1 cellular context compared by ENCODE assay signal in the genomic region with DNA sequence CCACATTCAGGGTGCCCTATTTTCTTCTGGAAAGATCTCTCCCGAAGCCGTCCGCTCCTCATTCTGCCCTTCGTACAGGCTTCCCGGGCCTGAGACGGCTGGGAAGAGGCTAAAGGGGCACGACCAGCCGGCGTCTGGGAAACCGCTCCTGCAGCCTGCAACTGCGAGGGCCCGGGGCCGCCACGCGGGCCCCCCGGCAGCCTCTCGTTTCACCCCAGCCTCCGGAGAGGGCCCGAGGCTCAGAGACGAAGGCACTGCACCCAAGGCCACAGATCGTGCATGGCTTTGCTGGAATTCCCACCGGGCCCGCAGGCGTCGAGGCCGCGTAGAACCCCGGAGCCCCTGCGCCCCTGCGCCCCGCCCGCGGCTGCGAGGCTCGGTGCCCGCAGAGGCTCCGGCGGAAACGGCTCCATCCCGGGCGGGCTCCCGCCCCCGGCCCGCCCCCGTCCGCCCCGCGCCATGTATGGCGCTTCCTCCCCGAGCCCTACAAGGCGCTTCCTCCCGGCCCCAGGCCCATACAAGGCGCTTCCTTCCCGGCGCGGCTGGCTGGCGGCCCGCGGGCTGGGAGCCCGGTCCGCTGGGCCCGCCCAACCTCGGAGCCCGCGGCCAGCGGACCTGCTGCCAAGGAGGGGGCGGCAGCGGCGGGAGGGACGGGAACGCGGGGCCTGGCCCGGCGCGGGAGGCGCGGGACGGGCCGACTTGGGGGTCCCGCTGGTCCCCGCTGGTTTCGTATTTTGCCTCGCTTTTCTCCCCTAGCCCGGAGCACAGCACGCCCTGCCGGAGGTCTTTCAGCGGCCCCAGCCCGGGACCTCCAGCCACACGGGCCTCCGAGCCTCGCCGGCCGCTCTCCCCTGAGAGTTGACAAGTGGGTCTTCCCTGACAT.
TF ChIP-seq lines count a peak whose summit lies in the region.

No MANE protein-coding gene starts in this region.

TF ChIP-seq in HEK293, 187 proteins besides CTCF, POLR2A, EP300 and RAD21 (continued from another document and continues in another):
- TF ChIP-seq ZNF544 (tag by site-specific recombination; IDR thresholded peaks at IDR 0.05) = no peak
- peak; percentile 75; the same call in 1 of the 2 replicates for TF ChIP-seq ZNF561 (tag by site-specific recombination; IDR thresholded peaks at IDR 0.05; ENCODE audit: borderline replicate concordance)
- peak; percentile 100 for TF ChIP-seq ZXDB (tag by site-specific recombination; IDR thresholded peaks at IDR 0.05)
- 0 out of 2 replicates have a peak, but pooled peaks have one; percentile 6 for TF ChIP-seq ZNF423 (tag by site-specific recombination; IDR thresholded peaks at IDR 0.05)
- peak; percentile 67 for TF ChIP-seq ZBTB26 (tag by site-specific recombination; optimal IDR thresholded peaks at IDR 0.05)
- TF ChIP-seq IKZF3 (tag by site-specific recombination; IDR thresholded peaks at IDR 0.05) = peak; percentile 56
- TF ChIP-seq ZNF10 (tag by site-specific recombination; IDR thresholded peaks at IDR 0.05) = peak; percentile 36; the same call in 1 of the 2 replicates
- TF ChIP-seq, protein P1, sequence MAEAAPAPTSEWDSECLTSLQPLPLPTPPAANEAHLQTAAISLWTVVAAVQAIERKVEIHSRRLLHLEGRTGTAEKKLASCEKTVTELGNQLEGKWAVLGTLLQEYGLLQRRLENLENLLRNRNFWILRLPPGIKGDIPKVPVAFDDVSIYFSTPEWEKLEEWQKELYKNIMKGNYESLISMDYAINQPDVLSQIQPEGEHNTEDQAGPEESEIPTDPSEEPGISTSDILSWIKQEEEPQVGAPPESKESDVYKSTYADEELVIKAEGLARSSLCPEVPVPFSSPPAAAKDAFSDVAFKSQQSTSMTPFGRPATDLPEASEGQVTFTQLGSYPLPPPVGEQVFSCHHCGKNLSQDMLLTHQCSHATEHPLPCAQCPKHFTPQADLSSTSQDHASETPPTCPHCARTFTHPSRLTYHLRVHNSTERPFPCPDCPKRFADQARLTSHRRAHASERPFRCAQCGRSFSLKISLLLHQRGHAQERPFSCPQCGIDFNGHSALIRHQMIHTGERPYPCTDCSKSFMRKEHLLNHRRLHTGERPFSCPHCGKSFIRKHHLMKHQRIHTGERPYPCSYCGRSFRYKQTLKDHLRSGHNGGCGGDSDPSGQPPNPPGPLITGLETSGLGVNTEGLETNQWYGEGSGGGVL (tag by site-specific recombination; IDR thresholded peaks at IDR 0.05) = peak; percentile 19; the same call in 1 of the 2 replicates
- TF ChIP-seq ZNF501 (tag by site-specific recombination; IDR thresholded peaks at IDR 0.05) = 0 out of 2 replicates have a peak, but pooled peaks have one; percentile 20
- peak; percentile 70 for TF ChIP-seq GLIS1 (tag by site-specific recombination; IDR thresholded peaks at IDR 0.05)
- TF ChIP-seq ZNF626 (tag by site-specific recombination; IDR thresholded peaks at IDR 0.05) = no peak
- TF ChIP-seq GLI4 (tag by site-specific recombination; IDR thresholded peaks at IDR 0.05) = 0 out of 2 replicates have a peak, but pooled peaks have one; percentile 32
- TF ChIP-seq ZNF76 (tag by site-specific recombination; IDR thresholded peaks at IDR 0.05; ENCODE audit: borderline replicate concordance, low read depth) = peak; percentile 41; the same call in 1 of the 2 replicates
- TF ChIP-seq INSM2 (tag by site-specific recombination; IDR thresholded peaks at IDR 0.05) = 0 out of 2 replicates have a peak, but pooled peaks have one; percentile 11
- 0 out of 2 replicates have a peak, but pooled peaks have one; percentile 40 for TF ChIP-seq ZNF391 (tag by site-specific recombination; IDR thresholded peaks at IDR 0.05; ENCODE audit: borderline replicate concordance, low read depth)
- TF ChIP-seq TCF7L2 (IDR thresholded peaks at IDR 0.05; ENCODE audit: borderline replicate concordance, low read depth, low read length) = no peak
- peak; percentile 68 for TF ChIP-seq ZSCAN30 (tag by site-specific recombination; IDR thresholded peaks at IDR 0.05)
- TF ChIP-seq, protein P2, sequence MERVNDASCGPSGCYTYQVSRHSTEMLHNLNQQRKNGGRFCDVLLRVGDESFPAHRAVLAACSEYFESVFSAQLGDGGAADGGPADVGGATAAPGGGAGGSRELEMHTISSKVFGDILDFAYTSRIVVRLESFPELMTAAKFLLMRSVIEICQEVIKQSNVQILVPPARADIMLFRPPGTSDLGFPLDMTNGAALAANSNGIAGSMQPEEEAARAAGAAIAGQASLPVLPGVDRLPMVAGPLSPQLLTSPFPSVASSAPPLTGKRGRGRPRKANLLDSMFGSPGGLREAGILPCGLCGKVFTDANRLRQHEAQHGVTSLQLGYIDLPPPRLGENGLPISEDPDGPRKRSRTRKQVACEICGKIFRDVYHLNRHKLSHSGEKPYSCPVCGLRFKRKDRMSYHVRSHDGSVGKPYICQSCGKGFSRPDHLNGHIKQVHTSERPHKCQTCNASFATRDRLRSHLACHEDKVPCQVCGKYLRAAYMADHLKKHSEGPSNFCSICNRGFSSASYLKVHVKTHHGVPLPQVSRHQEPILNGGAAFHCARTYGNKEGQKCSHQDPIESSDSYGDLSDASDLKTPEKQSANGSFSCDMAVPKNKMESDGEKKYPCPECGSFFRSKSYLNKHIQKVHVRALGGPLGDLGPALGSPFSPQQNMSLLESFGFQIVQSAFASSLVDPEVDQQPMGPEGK (tag by site-specific recombination; IDR thresholded peaks at IDR 0.05) = peak; percentile 30
- TF ChIP-seq ZNF548 (tag by site-specific recombination; IDR thresholded peaks at IDR 0.05) = no peak
- TF ChIP-seq, protein P3, sequence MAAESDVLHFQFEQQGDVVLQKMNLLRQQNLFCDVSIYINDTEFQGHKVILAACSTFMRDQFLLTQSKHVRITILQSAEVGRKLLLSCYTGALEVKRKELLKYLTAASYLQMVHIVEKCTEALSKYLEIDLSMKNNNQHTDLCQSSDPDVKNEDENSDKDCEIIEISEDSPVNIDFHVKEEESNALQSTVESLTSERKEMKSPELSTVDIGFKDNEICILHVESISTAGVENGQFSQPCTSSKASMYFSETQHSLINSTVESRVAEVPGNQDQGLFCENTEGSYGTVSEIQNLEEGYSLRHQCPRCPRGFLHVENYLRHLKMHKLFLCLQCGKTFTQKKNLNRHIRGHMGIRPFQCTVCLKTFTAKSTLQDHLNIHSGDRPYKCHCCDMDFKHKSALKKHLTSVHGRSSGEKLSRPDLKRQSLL (tag by site-specific recombination; IDR thresholded peaks at IDR 0.05) = peak; percentile 15; the same call in 1 of the 2 replicates
- peak; percentile 62 for TF ChIP-seq ZNF596 (tag by site-specific recombination; IDR thresholded peaks at IDR 0.05)
- no peak for TF ChIP-seq MYNN (tag by site-specific recombination; IDR thresholded peaks at IDR 0.05; ENCODE audit: borderline replicate concordance)
- TF ChIP-seq, protein P4, sequence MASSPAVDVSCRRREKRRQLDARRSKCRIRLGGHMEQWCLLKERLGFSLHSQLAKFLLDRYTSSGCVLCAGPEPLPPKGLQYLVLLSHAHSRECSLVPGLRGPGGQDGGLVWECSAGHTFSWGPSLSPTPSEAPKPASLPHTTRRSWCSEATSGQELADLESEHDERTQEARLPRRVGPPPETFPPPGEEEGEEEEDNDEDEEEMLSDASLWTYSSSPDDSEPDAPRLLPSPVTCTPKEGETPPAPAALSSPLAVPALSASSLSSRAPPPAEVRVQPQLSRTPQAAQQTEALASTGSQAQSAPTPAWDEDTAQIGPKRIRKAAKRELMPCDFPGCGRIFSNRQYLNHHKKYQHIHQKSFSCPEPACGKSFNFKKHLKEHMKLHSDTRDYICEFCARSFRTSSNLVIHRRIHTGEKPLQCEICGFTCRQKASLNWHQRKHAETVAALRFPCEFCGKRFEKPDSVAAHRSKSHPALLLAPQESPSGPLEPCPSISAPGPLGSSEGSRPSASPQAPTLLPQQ (tag by site-specific recombination; IDR thresholded peaks at IDR 0.05) = peak; percentile 22
- 0 out of 2 replicates have a peak, but pooled peaks have one; percentile 11 for TF ChIP-seq SP3 (tag by site-specific recombination; IDR thresholded peaks at IDR 0.05)
- TF ChIP-seq ZNF777 (tag by site-specific recombination; IDR thresholded peaks at IDR 0.05; ENCODE audit: borderline replicate concordance) = 0 out of 2 replicates have a peak, but pooled peaks have one; percentile 72
- TF ChIP-seq ZNF354C (tag by site-specific recombination; IDR thresholded peaks at IDR 0.05; ENCODE audit: borderline replicate concordance, low read depth) = no peak
- TF ChIP-seq ZBTB8A (tag by site-specific recombination; IDR thresholded peaks at IDR 0.05) = peak; percentile 93
- TF ChIP-seq ZNF664 (tag by site-specific recombination; IDR thresholded peaks at IDR 0.05) = no peak
- no peak for TF ChIP-seq ZNF157 (tag by site-specific recombination; IDR thresholded peaks at IDR 0.05)
- TF ChIP-seq, protein P5, sequence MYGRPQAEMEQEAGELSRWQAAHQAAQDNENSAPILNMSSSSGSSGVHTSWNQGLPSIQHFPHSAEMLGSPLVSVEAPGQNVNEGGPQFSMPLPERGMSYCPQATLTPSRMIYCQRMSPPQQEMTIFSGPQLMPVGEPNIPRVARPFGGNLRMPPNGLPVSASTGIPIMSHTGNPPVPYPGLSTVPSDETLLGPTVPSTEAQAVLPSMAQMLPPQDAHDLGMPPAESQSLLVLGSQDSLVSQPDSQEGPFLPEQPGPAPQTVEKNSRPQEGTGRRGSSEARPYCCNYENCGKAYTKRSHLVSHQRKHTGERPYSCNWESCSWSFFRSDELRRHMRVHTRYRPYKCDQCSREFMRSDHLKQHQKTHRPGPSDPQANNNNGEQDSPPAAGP (tag by site-specific recombination; IDR thresholded peaks at IDR 0.05) = peak; percentile 48; the same call in 1 of the 2 replicates
- no peak for TF ChIP-seq BCL11A (tag by site-specific recombination; IDR thresholded peaks at IDR 0.05; ENCODE audit: low read depth)
- peak; percentile 91 for TF ChIP-seq GLIS2 (tag by site-specific recombination; IDR thresholded peaks at IDR 0.05)
- TF ChIP-seq ZSCAN16 (tag by site-specific recombination; IDR thresholded peaks at IDR 0.05) = 0 out of 2 replicates have a peak, but pooled peaks have one; percentile 42
- peak; percentile 37; the same call in 1 of the 2 replicates for TF ChIP-seq ZNF610 (tag by site-specific recombination; IDR thresholded peaks at IDR 0.05; ENCODE audit: borderline replicate concordance)
- no peak for TF ChIP-seq ZNF292 (tag by site-specific recombination; IDR thresholded peaks at IDR 0.05; ENCODE audit: borderline replicate concordance, low read depth)
- no peak for TF ChIP-seq SP7 (tag by site-specific recombination; IDR thresholded peaks at IDR 0.05)
- TF ChIP-seq ZBTB7A (tag by site-specific recombination; IDR thresholded peaks at IDR 0.05; ENCODE audit: low read depth) = 0 out of 2 replicates have a peak, but pooled peaks have one; percentile 73
- no peak for TF ChIP-seq ZSCAN23 (tag by site-specific recombination; IDR thresholded peaks at IDR 0.05)
- TF ChIP-seq KLF10 (tag by site-specific recombination; IDR thresholded peaks at IDR 0.05) = peak; percentile 80; the same call in 1 of the 2 replicates
- no peak for TF ChIP-seq ZNF138 (tag by site-specific recombination; IDR thresholded peaks at IDR 0.05; ENCODE audit: borderline replicate concordance)
- 0 out of 2 replicates have a peak, but pooled peaks have one; percentile 9 for TF ChIP-seq WT1 (tag by site-specific recombination; IDR thresholded peaks at IDR 0.05)
- TF ChIP-seq ZFHX2 (tag by site-specific recombination; conservative IDR thresholded peaks at IDR 0.05) = peak; percentile 29; the same call in 1 of the 2 replicates
- TF ChIP-seq ZNF350 (tag by site-specific recombination; IDR thresholded peaks at IDR 0.05) = no peak
- TF ChIP-seq ZBTB48 (tag by site-specific recombination; IDR thresholded peaks at IDR 0.05) = no peak
- no peak for TF ChIP-seq ZNF221 (tag by site-specific recombination; IDR thresholded peaks at IDR 0.05; ENCODE audit: borderline replicate concordance)
- TF ChIP-seq, protein P6, sequence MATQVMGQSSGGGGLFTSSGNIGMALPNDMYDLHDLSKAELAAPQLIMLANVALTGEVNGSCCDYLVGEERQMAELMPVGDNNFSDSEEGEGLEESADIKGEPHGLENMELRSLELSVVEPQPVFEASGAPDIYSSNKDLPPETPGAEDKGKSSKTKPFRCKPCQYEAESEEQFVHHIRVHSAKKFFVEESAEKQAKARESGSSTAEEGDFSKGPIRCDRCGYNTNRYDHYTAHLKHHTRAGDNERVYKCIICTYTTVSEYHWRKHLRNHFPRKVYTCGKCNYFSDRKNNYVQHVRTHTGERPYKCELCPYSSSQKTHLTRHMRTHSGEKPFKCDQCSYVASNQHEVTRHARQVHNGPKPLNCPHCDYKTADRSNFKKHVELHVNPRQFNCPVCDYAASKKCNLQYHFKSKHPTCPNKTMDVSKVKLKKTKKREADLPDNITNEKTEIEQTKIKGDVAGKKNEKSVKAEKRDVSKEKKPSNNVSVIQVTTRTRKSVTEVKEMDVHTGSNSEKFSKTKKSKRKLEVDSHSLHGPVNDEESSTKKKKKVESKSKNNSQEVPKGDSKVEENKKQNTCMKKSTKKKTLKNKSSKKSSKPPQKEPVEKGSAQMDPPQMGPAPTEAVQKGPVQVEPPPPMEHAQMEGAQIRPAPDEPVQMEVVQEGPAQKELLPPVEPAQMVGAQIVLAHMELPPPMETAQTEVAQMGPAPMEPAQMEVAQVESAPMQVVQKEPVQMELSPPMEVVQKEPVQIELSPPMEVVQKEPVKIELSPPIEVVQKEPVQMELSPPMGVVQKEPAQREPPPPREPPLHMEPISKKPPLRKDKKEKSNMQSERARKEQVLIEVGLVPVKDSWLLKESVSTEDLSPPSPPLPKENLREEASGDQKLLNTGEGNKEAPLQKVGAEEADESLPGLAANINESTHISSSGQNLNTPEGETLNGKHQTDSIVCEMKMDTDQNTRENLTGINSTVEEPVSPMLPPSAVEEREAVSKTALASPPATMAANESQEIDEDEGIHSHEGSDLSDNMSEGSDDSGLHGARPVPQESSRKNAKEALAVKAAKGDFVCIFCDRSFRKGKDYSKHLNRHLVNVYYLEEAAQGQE (tag by site-specific recombination; IDR thresholded peaks at IDR 0.05) = peak; percentile 12; the same call in 1 of the 2 replicates
- TF ChIP-seq ZEB2 (tag by site-specific recombination; IDR thresholded peaks at IDR 0.05) = 0 out of 2 replicates have a peak, but pooled peaks have one; percentile 13
